In genomic region chr22:48075604-48076400, GRCh38 we compare ENCODE assay signal across 19 cellular contexts.
"Had no signal": no experiment of that assay in that cellular context is flagged by ENCODE, and none has a peak within 500 bp of the region (broad histone marks: within the 10 kb centered on the region; RNA-seq: fewer than 3 reads in every experiment).

No MANE protein-coding gene starts in this region.

- H3K36me3 ChIP-seq: colonic mucosa, gastroesophageal sphincter, heart left ventricle, lower lobe of right lung, tibial nerve, uterus had no signal

- H3K9me3 ChIP-seq: colonic mucosa, gastroesophageal sphincter, heart left ventricle, lower lobe of right lung, tibial nerve, uterus had no signal

- H3K27me3 ChIP-seq: colonic mucosa, heart left ventricle, tibial nerve, uterus had no signal

- H3K27me3 Mint-ChIP-seq: activated B cell treated with CpG ODN at 0.5 μM for 24 hours had no signal

- H3K4me1 ChIP-seq: colonic mucosa, gastroesophageal sphincter, heart left ventricle, lower lobe of right lung, tibial nerve had no signal

- ATAC-seq: activated naive CD8-positive, alpha-beta T cell treated with anti-CD3 and anti-CD28 coated beads, Interleukin-2, amount 50 U/mL, for 24 hours; activated T-helper 17 cell treated with anti-CD3 and anti-CD28 coated beads, Interleukin-2, amount 50 U/mL, for 72 hours; gastroesophageal sphincter; heart left ventricle; left cardiac atrium; lower lobe of right lung; natural killer cell treated with Interleukin-12 subunit alpha and Interleukin-12 subunit beta and Interleukin-15 and Interleukin-18, amount 100 ng/mL, for 72 hours; stimulated activated naive CD8-positive, alpha-beta T cell treated with anti-CD3 and anti-CD28 coated beads, Interleukin-15, Interleukin-2, amounts not matched to agents 100 U/mL and 50 U/mL, for 24 hours had no signal

- H3K4me3 ChIP-seq: colonic mucosa, gastroesophageal sphincter, heart left ventricle, lower lobe of right lung, tibial nerve, uterus had no signal

- DNase-seq: activated B cell treated with CpG ODN at 0.5 μM for 24 hours; activated CD4-positive, alpha-beta memory T cell treated with anti-CD3 and anti-CD28 coated beads, Interleukin-2, amount 10 ng/mL, durations not matched to agents 7 days and 5 days; activated CD4-positive, alpha-beta T cell treated with anti-CD3 and anti-CD28 coated beads for 4 hours; activated naive CD4-positive, alpha-beta T cell treated with Interleukin-2 at 50 U/mL for 16 hours; activated naive CD8-positive, alpha-beta T cell treated with anti-CD3 and anti-CD28 coated beads, Interleukin-2, amount 50 U/mL, for 24 hours; activated T-cell treated with anti-CD3 and anti-CD28 coated beads, Interleukin-2, amount 50 U/mL, for 1 hour; colonic mucosa; heart left ventricle; left cardiac atrium; lower lobe of right lung; stimulated activated naive CD8-positive, alpha-beta T cell treated with anti-CD3 and anti-CD28 coated beads, Interleukin-15, Interleukin-2, amounts not matched to agents 100 U/mL and 50 U/mL, for 24 hours had no signal

- H3K4me1 Mint-ChIP-seq: activated T-helper 17 cell treated with anti-CD3 and anti-CD28 coated beads, Interleukin-2, amount 50 U/mL, for 72 hours had no signal

- H3K9me3 Mint-ChIP-seq: activated B cell treated with CpG ODN at 0.5 μM for 24 hours; activated CD4-positive, alpha-beta memory T cell treated with anti-CD3 and anti-CD28 coated beads, Interleukin-2, amount 10 ng/mL, durations not matched to agents 7 days and 5 days; activated naive CD8-positive, alpha-beta T cell treated with anti-CD3 and anti-CD28 coated beads, Interleukin-2, amount 50 U/mL, for 24 hours; activated T-helper 17 cell treated with anti-CD3 and anti-CD28 coated beads, Interleukin-2, amount 50 U/mL, for 72 hours; central memory CD8-positive, alpha-beta T cell; natural killer cell treated with Interleukin-12 subunit alpha and Interleukin-12 subunit beta and Interleukin-15 and Interleukin-18, amount 100 ng/mL, for 72 hours; T-helper 2 cell treated with Interferon-gamma antibody and Interleukin-4, amounts not matched to agents 5 μg/mL and 100 μg/mL, for 36 hours had no signal

- H3K4me3 Mint-ChIP-seq: activated B cell treated with CpG ODN at 0.5 μM for 24 hours; activated CD4-positive, alpha-beta memory T cell treated with anti-CD3 and anti-CD28 coated beads, Interleukin-2, amount 10 ng/mL, durations not matched to agents 7 days and 5 days; activated naive CD8-positive, alpha-beta T cell treated with anti-CD3 and anti-CD28 coated beads, Interleukin-2, amount 50 U/mL, for 24 hours; activated T-helper 17 cell treated with anti-CD3 and anti-CD28 coated beads, Interleukin-2, amount 50 U/mL, for 72 hours; central memory CD8-positive, alpha-beta T cell; natural killer cell treated with Interleukin-12 subunit alpha and Interleukin-12 subunit beta and Interleukin-15 and Interleukin-18, amount 100 ng/mL, for 72 hours; T-helper 2 cell treated with Interferon-gamma antibody and Interleukin-4, amounts not matched to agents 5 μg/mL and 100 μg/mL, for 36 hours had no signal

- H3K36me3 Mint-ChIP-seq: natural killer cell treated with Interleukin-12 subunit alpha and Interleukin-12 subunit beta and Interleukin-15 and Interleukin-18, amount 100 ng/mL, for 72 hours had no signal

- H3K27ac Mint-ChIP-seq: activated B cell treated with CpG ODN at 0.5 μM for 24 hours; activated CD4-positive, alpha-beta memory T cell treated with anti-CD3 and anti-CD28 coated beads, Interleukin-2, amount 10 ng/mL, durations not matched to agents 7 days and 5 days; activated naive CD8-positive, alpha-beta T cell treated with anti-CD3 and anti-CD28 coated beads, Interleukin-2, amount 50 U/mL, for 24 hours; activated T-helper 17 cell treated with anti-CD3 and anti-CD28 coated beads, Interleukin-2, amount 50 U/mL, for 72 hours; natural killer cell treated with Interleukin-12 subunit alpha and Interleukin-12 subunit beta and Interleukin-15 and Interleukin-18, amount 100 ng/mL, for 72 hours; progenitor cell of endocrine pancreas; T-helper 2 cell treated with Interferon-gamma antibody and Interleukin-4, amounts not matched to agents 5 μg/mL and 100 μg/mL, for 36 hours had no signal

- H3K27ac ChIP-seq: colonic mucosa, gastroesophageal sphincter, heart left ventricle, lower lobe of right lung, tibial nerve, uterus had no signal
